In the genomic region with DNA sequence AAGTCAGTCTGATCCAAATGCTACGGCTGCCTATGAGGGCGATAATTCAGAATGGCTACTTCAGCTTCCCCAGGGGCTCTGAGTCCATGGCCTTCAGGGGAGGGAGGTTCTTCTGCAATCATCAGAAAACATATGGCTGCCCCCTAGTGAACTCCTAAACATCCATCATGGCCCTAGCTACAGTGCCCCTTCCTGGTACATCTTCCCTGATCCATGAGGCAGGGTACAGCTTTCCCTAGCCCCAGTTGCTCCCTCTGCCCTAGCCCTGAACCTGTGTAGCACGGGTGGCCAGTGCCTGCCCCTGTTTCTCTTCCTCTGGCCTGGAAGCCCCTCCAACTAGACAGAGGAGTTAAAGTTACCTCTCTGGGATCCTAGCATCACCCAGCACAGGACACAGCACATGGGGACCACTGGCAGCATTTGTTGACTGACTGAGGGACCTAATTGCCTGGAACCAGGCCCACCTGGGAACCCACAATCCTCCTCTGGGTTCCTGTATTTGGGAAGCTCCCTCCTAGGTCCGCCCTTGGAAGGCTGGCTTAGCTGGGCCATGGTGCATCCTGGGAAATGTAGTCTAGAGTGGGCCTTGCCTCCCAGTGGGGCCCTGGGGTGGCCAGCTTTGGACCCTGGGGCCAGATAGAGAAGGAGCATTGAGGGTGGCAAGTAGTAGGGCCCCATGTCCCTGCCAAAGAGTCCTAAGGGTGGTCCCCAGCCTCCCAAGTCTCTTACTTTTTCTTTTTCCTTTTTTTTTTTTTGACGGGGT, we compare ENCODE assay signal across 1 cellular context.
TF ChIP-seq lines count a peak whose summit lies in the region.

No MANE protein-coding gene starts in this region.

TF ChIP-seq in HEK293, 187 proteins besides CTCF, POLR2A, EP300 and RAD21 (continued from another document):
- TF ChIP-seq GLI4 (tag by site-specific recombination; IDR thresholded peaks at IDR 0.05) = no peak
